Comparison of ENCODE assay signal across 1 cellular context in genomic region chr4:105146286-105147219, GRCh38.
TF ChIP-seq lines count a peak whose summit lies in the region.

TSS of gene TET2 (plus strand) at chr4:105146876. CDS start at chr4:105233943, 87,067 bp downstream.

TF ChIP-seq in K562, 482 proteins besides CTCF, POLR2A, EP300 and RAD21 (continued from another document and continues in another):
- TF ChIP-seq E2F8 (IDR thresholded peaks at IDR 0.05; ENCODE audit: low read depth, partially characterized antibody) (no peak), ZNF785 (CRISPR knock-in tag; IDR thresholded peaks at IDR 0.05) (no peak), TEAD1 (CRISPR knock-in tag; IDR thresholded peaks at IDR 0.05) (peak in 1 of 2 experiments; percentile 57; a peak in 1 of 4 replicates), JUND (IDR thresholded peaks at IDR 0.05; ENCODE audit: borderline replicate concordance, low read depth, low read length) (peak; percentile 5; the same call in 1 of the 2 replicates), JUND (tag; IDR thresholded peaks at IDR 0.05; ENCODE audit: borderline replicate concordance, low read depth, low read length) (no peak), TSHZ1 (CRISPR knock-in tag; IDR thresholded peaks at IDR 0.05) (no peak), EHMT2 (IDR thresholded peaks at IDR 0.05) (no peak), HDAC8 (tag; IDR thresholded peaks at IDR 0.05) (no peak), EGR1 (conservative IDR thresholded peaks at IDR 0.05) (peak; percentile 25; the same call in 1 of the 2 replicates), ARID1B (IDR thresholded peaks at IDR 0.05) (no peak), EWSR1 (IDR thresholded peaks at IDR 0.05; ENCODE audit: borderline replicate concordance, low read depth, partially characterized antibody) (no peak), MAFK (IDR thresholded peaks at IDR 0.05; ENCODE audit: low read length) (no peak), HMGXB4 (CRISPR knock-in tag; IDR thresholded peaks at IDR 0.05) (no peak), CUX1 (CRISPR knock-in tag; IDR thresholded peaks at IDR 0.05) (no peak), SIN3B (IDR thresholded peaks at IDR 0.05; ENCODE audit: low read depth) (peak; percentile 51), MYC (IDR thresholded peaks at IDR 0.05; ENCODE audit: low read depth, low read length) (no peak), MYC (CRISPR knock-in tag; IDR thresholded peaks at IDR 0.05; ENCODE audit: borderline replicate concordance, low read depth) (no peak), NFIX (CRISPR knock-in tag; IDR thresholded peaks at IDR 0.05; ENCODE audit: low read depth) (no peak), HNRNPUL1 (IDR thresholded peaks at IDR 0.05; ENCODE audit: low read length) (no peak), UBTF (IDR thresholded peaks at IDR 0.05; ENCODE audit: borderline replicate concordance in 1 of 2, low read depth in 2 of 2, low read length in 2 of 2) (peak in 1 of 2 experiments; percentile 87; a peak in 2 of 4 replicates), CBFA2T2 (conservative IDR thresholded peaks at IDR 0.05) (no peak), MEF2A (IDR thresholded peaks at IDR 0.05; ENCODE audit: control insufficient read depth, low read depth, low read length) (no peak), MNT (conservative IDR thresholded peaks at IDR 0.05) (no peak), VEZF1 (CRISPR knock-in tag; IDR thresholded peaks at IDR 0.05) (peak; percentile 91), PBX2 (CRISPR knock-in tag; IDR thresholded peaks at IDR 0.05; ENCODE audit: low read depth) (no peak), PBX2 (tag; conservative IDR thresholded peaks at IDR 0.05; ENCODE audit: low read depth) (no peak; the same call in 1 of the 2 replicates), KLF6 (CRISPR knock-in tag; IDR thresholded peaks at IDR 0.05; ENCODE audit: borderline replicate concordance) (no peak), ILF3 (IDR thresholded peaks at IDR 0.05; ENCODE audit: borderline replicate concordance) (0 out of 2 replicates have a peak, but pooled peaks have one; percentile 8), CHD4 (IDR thresholded peaks at IDR 0.05; ENCODE audit: insufficient read depth, insufficient replicate concordance, low read depth, low read length, poor library complexity, severe bottlenecking) (no peak), TRIM24 (IDR thresholded peaks at IDR 0.05) (no peak), GABPB2 (CRISPR knock-in tag; conservative IDR thresholded peaks at IDR 0.05) (no peak), SMAD4 (CRISPR knock-in tag; conservative IDR thresholded peaks at IDR 0.05) (0 out of 2 replicates have a peak, but pooled peaks have one; percentile 20), POLR2B (IDR thresholded peaks at IDR 0.05; ENCODE audit: low read depth, partially characterized antibody) (no peak), SNRNP70 (optimal IDR thresholded peaks at IDR 0.05; ENCODE audit: low read depth, low read length) (no peak), RB1 (IDR thresholded peaks at IDR 0.05; ENCODE audit: low read depth) (peak; percentile 70; the same call in 1 of the 2 replicates), ZNF551 (CRISPR knock-in tag; IDR thresholded peaks at IDR 0.05) (no peak), NR4A1 (CRISPR knock-in tag; IDR thresholded peaks at IDR 0.05) (no peak), NR4A1 (tag; IDR thresholded peaks at IDR 0.05) (no peak)
